Comparison of ENCODE assay signal across 6 cellular contexts in genomic region chr14:22829076-22829660, GRCh38. TPM values are rescaled to one million over a fixed set of nuclear protein-coding genes. Genes with fewer than 3 reads are reported as not detected.
DNase-seq lines count a peak whose midpoint lies in the region; ATAC-seq and TF ChIP-seq lines count a peak whose summit lies in the region.
"Not testable (repeated sequence)": the region's sequence is repeated elsewhere in the genome, so short reads cannot be mapped to it uniquely, and the experiment has no call there.

No MANE protein-coding gene starts in this region.

- DNase-seq in AG04449 (ENCODE audit: low read depth, low spot score); WTC11 (ENCODE audit: low spot score); kidney epithelial cell (ENCODE audit: low read depth): not testable (repeated sequence)

- H3K9me3 Mint-ChIP-seq in WTC11, result not testable (repeated sequence)

- H3K36me3 ChIP-seq in kidney epithelial cell (ENCODE audit: control insufficient read depth, insufficient read depth, low read length); rectal smooth muscle tissue (ENCODE audit: control insufficient read depth, insufficient read depth, low read length): not testable (repeated sequence)

- H3K4me1 ChIP-seq in rectal smooth muscle tissue (ENCODE audit: control insufficient read depth, insufficient read depth, low read length), result not testable (repeated sequence)

- TF ChIP-seq CTCF in AG04449 (IDR thresholded peaks at IDR 0.05; ENCODE audit: insufficient read depth, low read length, missing control alignments); WTC11 (IDR thresholded peaks at IDR 0.05); kidney epithelial cell (IDR thresholded peaks at IDR 0.05; ENCODE audit: insufficient read depth, low read length, poor library complexity, severe bottlenecking): not testable (repeated sequence)

- not testable (repeated sequence) for H3K27me3 Mint-ChIP-seq in WTC11 (ENCODE audit: low read depth)

- peaks cover 26% of the 10 kb centered on the region for H3K36me3 Mint-ChIP-seq in WTC11

- peak overlapping the region; percentile 90 for H3K4me3 Mint-ChIP-seq in WTC11

- peak overlapping the region; percentile 16 for H3K9ac ChIP-seq in rectal smooth muscle tissue (ENCODE audit: low read length)

- ATAC-seq in HG03097 (IDR thresholded peaks at IDR 0.05; ENCODE audit: low FRiP score, unreplicated experiment), result peak; percentile 10
- ATAC-seq in WTC11, result not testable (repeated sequence)

- peaks cover 35% of the 10 kb centered on the region for H3K4me1 Mint-ChIP-seq in WTC11

- POLR2A ChIA-PET in AG04449 (lab: Yijun Ruan, JAX) (interaction anchor here (1.3 to 1.6 kb wide), 2 partner anchors 10 to 22 kb away, joined by 5 to 7 read pairs; no protein-coding TSS in a partner anchor), WTC11 (lab: Charles Lee) (interaction anchor here (1.6 kb wide), 1 partner anchor 9 kb away, joined by 9 read pairs; no protein-coding TSS in a partner anchor)

- H3K4me3 ChIP-seq in AG04449 (ENCODE audit: low read depth, low read length) (peak overlapping the region; percentile 94), kidney epithelial cell (ENCODE audit: low read depth, low read length) (peak overlapping the region; percentile 89), rectal smooth muscle tissue (ENCODE audit: low read length) (peak overlapping the region; percentile 98)

- peak overlapping the region; percentile 97 for H3K27ac Mint-ChIP-seq in WTC11

- CTCF ChIA-PET in AG04449 (lab: Yijun Ruan, JAX) (interaction anchor here (0.7 to 5.8 kb wide), 6 partner anchors 10 to 272 kb away, joined by 3 to 66 read pairs (median 4); no protein-coding TSS in a partner anchor), WTC11 (lab: Charles Lee) (interaction anchor here (1.9 to 2.7 kb wide), 2 partner anchors 20 to 24 kb away, joined by 4 to 8 read pairs; no protein-coding TSS in a partner anchor)

- not testable (repeated sequence) for H3K27me3 ChIP-seq in kidney epithelial cell (ENCODE audit: control insufficient read depth, insufficient read depth, low read length); rectal smooth muscle tissue (ENCODE audit: control insufficient read depth, insufficient read depth, low read length)

- H3K27ac ChIP-seq in cingulate gyrus (ENCODE audit: low read depth, low read length), result peak overlapping the region; percentile 73
- H3K27ac ChIP-seq in rectal smooth muscle tissue (ENCODE audit: low read depth, low read length), result peak overlapping the region; percentile 68

TF ChIP-seq in WTC11, 78 proteins besides CTCF, POLR2A, EP300 and RAD21:
- TF ChIP-seq GABPB1 (CRISPR knock-in tag; IDR thresholded peaks at IDR 0.05), result 0 out of 2 replicates have a peak, but pooled peaks have one; percentile 26
TF ChIP-seq in WTC11: peak in this region for 1; not testable (repeated sequence) for 77.

RNA-seq across cellular contexts. Expression of gene MRPL52, which starts 0.5 kb away (rescaled TPM):
- total RNA-seq in WTC11 (2021) (170 to 200 TPM (median 200 TPM) in 3 replicates), kidney epithelial cell (102 and 362 TPM in 2 replicates)

RNA-seq across cellular contexts. Expression of gene MMP14, which starts 7.2 kb away (rescaled TPM):
- total RNA-seq in WTC11 (2021), result 81.6 to 94.4 TPM (median 83.9 TPM) in 3 replicates
- 650 and 669 TPM in 2 replicates for total RNA-seq in kidney epithelial cell

RNA-seq across cellular contexts. Expression of gene SLC7A7, which starts 13.9 kb away (rescaled TPM):
- total RNA-seq in WTC11 (2021), result 3.0 to 4.3 TPM (median 4.2 TPM) in 3 replicates
- 6.8 and 10.0 TPM in 2 replicates for total RNA-seq in kidney epithelial cell

RNA-seq across cellular contexts. Expression of gene LRP10, which starts 42.4 kb away (rescaled TPM):
- total RNA-seq in WTC11 (2021) (18.4 to 24.0 TPM (median 19.0 TPM) in 3 replicates), kidney epithelial cell (124 and 150 TPM in 2 replicates)

RNA-seq across cellular contexts. Expression of gene REM2, which starts 53.9 kb away (rescaled TPM):
- total RNA-seq in WTC11 (2021) (1.1 to 1.5 TPM (median 1.5 TPM) in 3 replicates), kidney epithelial cell (0.48 and 1.2 TPM in 2 replicates)
